Comparison of ENCODE assay signal across 10 cellular contexts in genomic region chr6:169251822-169252804, GRCh38. TPM values are rescaled to one million over a fixed set of nuclear protein-coding genes. Genes with fewer than 3 reads are reported as not detected.
DNase-seq lines count a peak whose midpoint lies in the region; ATAC-seq and TF ChIP-seq lines count a peak whose summit lies in the region.
"Had no signal": no experiment of that assay in that cellular context is flagged by ENCODE, and none has a peak within 500 bp of the region (broad histone marks: within the 10 kb centered on the region; RNA-seq: fewer than 3 reads in every experiment).

No MANE protein-coding gene starts in this region.

- no peak overlapping the region for H3K14ac ChIP-seq in trophoblast cell (ENCODE audit: low read length)

- no peaks in the 10 kb centered on the region for H3K79me1 ChIP-seq in trophoblast cell (ENCODE audit: low read length)

- no peak overlapping the region for H3K27ac Mint-ChIP-seq in activated T-cell treated with anti-CD3 and anti-CD28 coated beads, Interleukin-2, amount 50 U/mL, for 24 hours
- no peak overlapping the region for H3K27ac Mint-ChIP-seq in naive thymus-derived CD8-positive, alpha-beta T cell

- H3K27me3 ChIP-seq in trophoblast cell (ENCODE audit: insufficient read depth, low read length): peaks cover 25% of the 10 kb centered on the region

- H2AFZ ChIP-seq in trophoblast cell (ENCODE audit: insufficient read depth, low read length, poor library complexity): no peak overlapping the region

- no peak overlapping the region for H2BK12ac ChIP-seq in trophoblast cell (ENCODE audit: low read length)

- no peak overlapping the region for H2BK5ac ChIP-seq in trophoblast cell (ENCODE audit: low read depth, low read length, poor library complexity)

- H3K27ac ChIP-seq in trophoblast cell (ENCODE audit: low read depth, low read length): no peak overlapping the region
- H3K27ac ChIP-seq: body of pancreas had no signal

- H3K9ac ChIP-seq in trophoblast cell (ENCODE audit: low read length): no peak overlapping the region

- H3K23ac ChIP-seq in trophoblast cell (ENCODE audit: low read length): peak overlapping the region; percentile 95

- no peak overlapping the region for H3K4me3 Mint-ChIP-seq in activated T-cell treated with anti-CD3 and anti-CD28 coated beads, Interleukin-2, amount 50 U/mL, for 24 hours
- H3K4me3 Mint-ChIP-seq in naive thymus-derived CD8-positive, alpha-beta T cell: peak overlapping the region in 4 of 10 donors; percentile 26 to 69 (median 47)

- no peak for TF ChIP-seq CTCF in AG10803 (conservative IDR thresholded peaks at IDR 0.05; ENCODE audit: low read length)

- no peaks in the 10 kb centered on the region for H3K36me3 ChIP-seq in trophoblast cell (ENCODE audit: control insufficient read depth in 1 of 2, insufficient read depth in 2 of 2, low read length in 2 of 2)

- H3K9me3 ChIP-seq in trophoblast cell (ENCODE audit: insufficient read depth, low read depth, low read length): peaks cover 23% of the 10 kb centered on the region
- H3K9me3 ChIP-seq: body of pancreas had no signal

- H3K27me3 Mint-ChIP-seq in activated T-cell treated with anti-CD3 and anti-CD28 coated beads, Interleukin-2, amount 50 U/mL, for 24 hours: peaks cover 76% of the 10 kb centered on the region
- H3K27me3 Mint-ChIP-seq in naive thymus-derived CD8-positive, alpha-beta T cell: peaks cover 35 to 75% (median 53%) of the 10 kb centered on the region in 5 donors

- WGBS in trophoblast cell (ENCODE audit: extremely low coverage, insufficient coverage, insufficient read length): no CpG with 5 or more reads among the region's 27 CpGs

- no peak overlapping the region for H2AK5ac ChIP-seq in trophoblast cell (ENCODE audit: low read length)

- no peak for ATAC-seq in GM19351 (IDR thresholded peaks at IDR 0.05; ENCODE audit: unreplicated experiment)
- ATAC-seq in naive thymus-derived CD8-positive, alpha-beta T cell: no peak
- ATAC-seq: body of pancreas, K562 had no signal

- peaks cover 4% of the 10 kb centered on the region for H3K9me3 Mint-ChIP-seq in activated T-cell treated with anti-CD3 and anti-CD28 coated beads, Interleukin-2, amount 50 U/mL, for 24 hours
- peaks cover 0 to 9% (median 0%) of the 10 kb centered on the region in 9 donors for H3K9me3 Mint-ChIP-seq in naive thymus-derived CD8-positive, alpha-beta T cell

- H3K36me3 Mint-ChIP-seq in activated T-cell treated with anti-CD3 and anti-CD28 coated beads, Interleukin-2, amount 50 U/mL, for 24 hours (ENCODE audit: low read depth): no peaks in the 10 kb centered on the region
- H3K36me3 Mint-ChIP-seq in naive thymus-derived CD8-positive, alpha-beta T cell: no peaks in the 10 kb centered on the region

- DNase-seq in AG10803 (ENCODE audit: low read depth) (no peak), NCI-H526 (lab: John Stamatoyannopoulos, UW) (peak; percentile 32 to 68), globus pallidus (ENCODE audit: low spot score) (peak; percentile 41), trophoblast cell (no peak), HCEC 1CT (no peak)
- DNase-seq in activated T-cell treated with anti-CD3 and anti-CD28 coated beads, Interleukin-2, amount 50 U/mL, for 24 hours: no peak
- no peak for DNase-seq in naive thymus-derived CD8-positive, alpha-beta T cell
- DNase-seq: body of pancreas had no signal

- no peak overlapping the region for H4K91ac ChIP-seq in trophoblast cell (ENCODE audit: low read depth, low read length)

- H2BK120ac ChIP-seq in trophoblast cell (ENCODE audit: insufficient read depth, low read length, poor library complexity): no peak overlapping the region

- H3K4ac ChIP-seq in trophoblast cell (ENCODE audit: low read depth, low read length): no peak overlapping the region

- POLR2A ChIA-PET in naive thymus-derived CD8-positive, alpha-beta T cell (lab: Charles Lee): no interaction called here

- no peak overlapping the region for H4K12ac ChIP-seq in trophoblast cell (ENCODE audit: low read depth, low read length)

- peaks cover 25% of the 10 kb centered on the region for H3K4me1 Mint-ChIP-seq in activated T-cell treated with anti-CD3 and anti-CD28 coated beads, Interleukin-2, amount 50 U/mL, for 24 hours (ENCODE audit: low read depth)
- peaks cover 15 to 32% (median 25%) of the 10 kb centered on the region in 4 donors for H3K4me1 Mint-ChIP-seq in naive thymus-derived CD8-positive, alpha-beta T cell

- no peaks in the 10 kb centered on the region for H3K4me1 ChIP-seq in trophoblast cell (ENCODE audit: control insufficient read depth in 1 of 2, insufficient read depth in 2 of 2, low read length in 2 of 2)

- H3K18ac ChIP-seq in trophoblast cell (ENCODE audit: low read length): no peak overlapping the region

- H4K8ac ChIP-seq in trophoblast cell (ENCODE audit: low read depth, low read length): no peak overlapping the region

- H3K4me2 ChIP-seq in trophoblast cell (ENCODE audit: low read length): no peak overlapping the region

- H3K79me2 ChIP-seq in trophoblast cell (ENCODE audit: control insufficient read depth, insufficient read depth, low read length, poor library complexity): no peaks in the 10 kb centered on the region

- peak overlapping the region; percentile 95 for H3K4me3 ChIP-seq in AG10803 (ENCODE audit: low read length)
- H3K4me3 ChIP-seq in trophoblast cell (ENCODE audit: low read depth, low read length): peak overlapping the region; percentile 50
- H3K4me3 ChIP-seq: body of pancreas, K562 had no signal

RNA-seq across cellular contexts. Expression of gene THBS2, which starts 1.5 kb away (rescaled TPM):
- polyA plus RNA-seq in trophoblast cell (2013): 0.12 and 0.24 TPM in 2 replicates
- total RNA-seq in naive thymus-derived CD8-positive, alpha-beta T cell: not detected
- polyA plus RNA-seq in naive thymus-derived CD8-positive, alpha-beta T cell: under 1 TPM; 0.02 to 0.06 (median 0.05) TPM

Comparison
In these comparisons a context has a peak if more than half of its experiments do, and no peak if none do; other contexts are left out.
1. DNase-seq: peak in NCI-H526 (2 of 2) and globus pallidus (single experiment); none in AG10803 (single experiment), trophoblast cell (0 of 2), activated T-cell treated with anti-CD3 and anti-CD28 coated beads, Interleukin-2, amount 50 U/mL, for 24 hours (single experiment), naive thymus-derived CD8-positive, alpha-beta T cell (0 of 10) and HCEC 1CT (single experiment).